ENCODE assay signal across 8 cellular contexts in genomic region chr1:155208406-155208655, GRCh38. TPM values are rescaled to one million over a fixed set of nuclear protein-coding genes. Genes with fewer than 3 reads are reported as not detected.
DNase-seq lines count a peak whose midpoint lies in the region; ATAC-seq and TF ChIP-seq lines count a peak whose summit lies in the region.

No MANE protein-coding gene starts in this region.

- peak overlapping the region; percentile 89 for H3K4me3 Mint-ChIP-seq in activated CD4-positive, alpha-beta T cell treated with anti-CD3 and anti-CD28 coated beads for 36 hours

- peaks cover 29% of the 10 kb centered on the region for H3K4me1 Mint-ChIP-seq in activated CD4-positive, alpha-beta T cell treated with anti-CD3 and anti-CD28 coated beads for 36 hours

- H3K27ac ChIP-seq in thoracic aorta: peak overlapping the region; percentile 97 to 100

- no peaks in the 10 kb centered on the region for H3K9me3 Mint-ChIP-seq in activated CD4-positive, alpha-beta T cell treated with anti-CD3 and anti-CD28 coated beads for 36 hours (ENCODE audit: low read depth)
- no peaks in the 10 kb centered on the region for H3K9me3 Mint-ChIP-seq in activated naive CD4-positive, alpha-beta T cell treated with anti-CD3 and anti-CD28 coated beads, Interleukin-2, amount 50 U/mL, for 72 hours

- no peaks in the 10 kb centered on the region for H3K27me3 Mint-ChIP-seq in activated CD4-positive, alpha-beta T cell treated with anti-CD3 and anti-CD28 coated beads for 36 hours

- intact Hi-C loops in activated CD4-positive, alpha-beta T cell treated with anti-CD3 and anti-CD28 coated beads for 36 hours (cut with DNase I, micrococcal nuclease): loop anchor here (1.0 to 5.0 kb wide), 5 partner anchors 14 to 116 kb away; partner anchors contain the start of genes FDPS (in 1 of the 2) and RUSC1 (in 1 of the 2)

- peak overlapping the region; percentile 75 for H3K4me3 ChIP-seq in kidney epithelial cell (ENCODE audit: low read depth, low read length)
- peak overlapping the region; percentile 89 for H3K4me3 ChIP-seq in thoracic aorta

- no peaks in the 10 kb centered on the region for H3K36me3 ChIP-seq in kidney epithelial cell (ENCODE audit: control insufficient read depth, insufficient read depth, low read length)
- no peaks in the 10 kb centered on the region for H3K36me3 ChIP-seq in thoracic aorta

- no peaks in the 10 kb centered on the region for H3K9me3 ChIP-seq in thoracic aorta

- peak overlapping the region; percentile 86 for H3K27ac Mint-ChIP-seq in activated CD4-positive, alpha-beta T cell treated with anti-CD3 and anti-CD28 coated beads for 36 hours
- H3K27ac Mint-ChIP-seq in activated naive CD4-positive, alpha-beta T cell treated with anti-CD3 and anti-CD28 coated beads, Interleukin-2, amount 50 U/mL, for 72 hours: peak overlapping the region; percentile 93 to 96

- CTCF ChIA-PET in activated CD4-positive, alpha-beta T cell treated with anti-CD3 and anti-CD28 coated beads for 36 hours (lab: Charles Lee): interaction anchor here (0.7 to 3.8 kb wide), 7 partner anchors 14 to 123 kb away, joined by 4 to 20 read pairs (median 9); no protein-coding TSS in a partner anchor

- peaks cover 18 to 36% of the 10 kb centered on the region in 2 donors for H3K4me1 ChIP-seq in thoracic aorta (ENCODE audit: control insufficient read depth in 1 of 2, low read depth in 2 of 2)

- DNase-seq in activated CD4-positive, alpha-beta T cell treated with anti-CD3 and anti-CD28 coated beads for 36 hours: no peak
- DNase-seq in activated CD4-positive, alpha-beta T cell treated with anti-CD3 and anti-CD28 coated beads, Interleukin-2, amount 50 U/mL, for 4 hours: no peak
- no peak for DNase-seq in activated naive CD4-positive, alpha-beta T cell treated with anti-CD3 and anti-CD28 coated beads, Interleukin-2, amount 50 U/mL, for 72 hours (ENCODE audit: low spot score in 2 of 2)
- DNase-seq in kidney epithelial cell (ENCODE audit: low read depth) (no peak), thoracic aorta (ENCODE audit: low spot score) (no peak), HUDEP-2 (lab: John Stamatoyannopoulos, UW; ENCODE audit: unreplicated experiment in 76 of 76) (no peak)

- H3K27me3 ChIP-seq in kidney epithelial cell (ENCODE audit: control insufficient read depth, insufficient read depth, low read length): no peaks in the 10 kb centered on the region
- H3K27me3 ChIP-seq in thoracic aorta (replicated peaks; ENCODE audit: insufficient read depth): no peaks in the 10 kb centered on the region

- TF ChIP-seq CTCF in kidney epithelial cell (IDR thresholded peaks at IDR 0.05; ENCODE audit: insufficient read depth, low read length, poor library complexity, severe bottlenecking) (no peak), thoracic aorta (IDR thresholded peaks at IDR 0.05) (no peak)

- POLR2A ChIA-PET in activated CD4-positive, alpha-beta T cell treated with anti-CD3 and anti-CD28 coated beads for 36 hours (lab: Charles Lee): interaction anchor here (1.0 to 1.2 kb wide), 2 partner anchors 15 to 35 kb away, joined by 3 read pairs; partner anchors contain the start of gene KRTCAP2

- H3K36me3 Mint-ChIP-seq in activated CD4-positive, alpha-beta T cell treated with anti-CD3 and anti-CD28 coated beads for 36 hours (ENCODE audit: low read depth): peaks cover 3% of the 10 kb centered on the region
- no peaks in the 10 kb centered on the region for H3K36me3 Mint-ChIP-seq in activated naive CD4-positive, alpha-beta T cell treated with anti-CD3 and anti-CD28 coated beads, Interleukin-2, amount 50 U/mL, for 72 hours

- ATAC-seq in activated CD4-positive, alpha-beta T cell treated with anti-CD3 and anti-CD28 coated beads for 36 hours: no peak
- ATAC-seq in activated naive CD4-positive, alpha-beta T cell treated with anti-CD3 and anti-CD28 coated beads, Interleukin-2, amount 50 U/mL, for 72 hours: no peak
- ATAC-seq in thoracic aorta (ENCODE audit: insufficient number of reproducible peaks, low FRiP score, low read depth) (no peak), HG02610 (IDR thresholded peaks at IDR 0.05; ENCODE audit: unreplicated experiment) (no peak), GM18907 (IDR thresholded peaks at IDR 0.05; ENCODE audit: unreplicated experiment) (no peak)

RNA-seq across cellular contexts. Expression of gene MTX1, which starts 0.2 kb away (rescaled TPM):
- 10 to 100 TPM; 52.8 to 52.9 TPM for total RNA-seq in activated CD4-positive, alpha-beta T cell treated with anti-CD3 and anti-CD28 coated beads for 36 hours
- 10 to 100 TPM; 46.6 to 57.2 TPM for total RNA-seq in activated naive CD4-positive, alpha-beta T cell treated with anti-CD3 and anti-CD28 coated beads, Interleukin-2, amount 50 U/mL, for 72 hours
- 79.3 and 84.3 TPM in 2 replicates for total RNA-seq in kidney epithelial cell
- total RNA-seq in thoracic aorta: 10 to 100 TPM; 21.7 to 22.9 TPM

RNA-seq across cellular contexts. Expression of gene THBS3, which starts 0.6 kb away (rescaled TPM):
- total RNA-seq in activated CD4-positive, alpha-beta T cell treated with anti-CD3 and anti-CD28 coated beads for 36 hours: 10 to 100 TPM; 12.8 to 13.7 TPM
- 10 to 100 TPM; 17.2 to 23.6 TPM for total RNA-seq in activated naive CD4-positive, alpha-beta T cell treated with anti-CD3 and anti-CD28 coated beads, Interleukin-2, amount 50 U/mL, for 72 hours
- total RNA-seq in kidney epithelial cell (51.5 and 58.1 TPM in 2 replicates), thoracic aorta (10 to 100 TPM; 45.3 to 81.6 TPM)

RNA-seq across cellular contexts. Expression of gene TRIM46, which starts 34.7 kb away (rescaled TPM):
- 1 to 10 TPM; 6.3 to 6.9 TPM for total RNA-seq in activated CD4-positive, alpha-beta T cell treated with anti-CD3 and anti-CD28 coated beads for 36 hours
- total RNA-seq in activated naive CD4-positive, alpha-beta T cell treated with anti-CD3 and anti-CD28 coated beads, Interleukin-2, amount 50 U/mL, for 72 hours: 10 to 100 TPM in 1 of 2 donors, 1 to 10 TPM in 1; 6.8 to 15.2 TPM
- total RNA-seq in kidney epithelial cell (7.1 and 9.1 TPM in 2 replicates), thoracic aorta (1 to 10 TPM; 2.7 to 5.8 TPM)

RNA-seq across cellular contexts. Expression of gene KRTCAP2, which starts 35.2 kb away (rescaled TPM):
- total RNA-seq in activated CD4-positive, alpha-beta T cell treated with anti-CD3 and anti-CD28 coated beads for 36 hours: 100 to 1,000 TPM; 125 to 300 TPM
- 100 to 1,000 TPM; 106 to 162 TPM for total RNA-seq in activated naive CD4-positive, alpha-beta T cell treated with anti-CD3 and anti-CD28 coated beads, Interleukin-2, amount 50 U/mL, for 72 hours
- total RNA-seq in kidney epithelial cell: 207 and 241 TPM in 2 replicates
- total RNA-seq in thoracic aorta: 100 to 1,000 TPM; 106 to 112 TPM

RNA-seq across cellular contexts. Expression of gene ENTREP3, which starts 47.0 kb away (rescaled TPM):
- total RNA-seq in activated CD4-positive, alpha-beta T cell treated with anti-CD3 and anti-CD28 coated beads for 36 hours: 10 to 100 TPM; 29.7 to 34.8 TPM
- total RNA-seq in activated naive CD4-positive, alpha-beta T cell treated with anti-CD3 and anti-CD28 coated beads, Interleukin-2, amount 50 U/mL, for 72 hours: 10 to 100 TPM; 14.3 to 45.8 TPM
- total RNA-seq in kidney epithelial cell (13.2 and 24.8 TPM in 2 replicates), thoracic aorta (10 to 100 TPM; 14.7 to 16.1 TPM)
